Comparison of ENCODE assay signal across 11 cellular contexts in the genomic region with DNA sequence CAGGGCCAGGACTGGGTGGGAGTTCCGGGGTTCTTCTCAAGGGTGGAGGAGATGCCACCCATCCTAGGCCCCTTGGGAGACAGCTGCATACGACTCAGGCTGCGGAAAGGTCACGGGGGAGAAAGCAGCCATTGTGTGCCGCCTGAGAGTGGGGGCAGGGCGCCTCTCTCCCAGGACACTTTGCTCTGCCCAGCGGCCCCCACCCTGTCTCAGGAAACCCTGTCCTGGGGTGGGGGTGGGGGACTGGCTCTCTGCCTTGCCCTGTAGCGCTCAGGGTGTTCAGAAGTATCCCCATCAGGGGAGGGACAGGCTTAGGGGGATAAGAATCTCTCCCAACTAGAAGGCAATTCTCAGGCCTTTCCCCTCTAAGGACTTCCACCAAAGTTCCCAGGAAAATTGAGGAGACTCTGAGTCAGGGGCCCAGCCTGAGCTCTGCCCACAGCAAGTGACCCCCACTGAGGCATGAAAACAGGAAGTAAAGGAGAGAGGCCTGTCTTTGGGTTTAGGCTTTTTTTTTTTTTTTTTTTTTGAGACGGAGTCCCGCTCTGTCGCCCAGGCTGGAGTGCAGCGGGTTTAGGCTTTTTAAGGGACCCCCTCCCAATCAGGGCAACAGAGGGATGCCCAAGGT. TPM values are rescaled to one million over a fixed set of nuclear protein-coding genes. Genes with fewer than 3 reads are reported as not detected.
DNase-seq lines count a peak whose midpoint lies in the region; ATAC-seq lines count a peak whose summit lies in the region.
"Had no signal": no experiment of that assay in that cellular context is flagged by ENCODE, and none has a peak within 500 bp of the region (broad histone marks: within the 10 kb centered on the region; RNA-seq: fewer than 3 reads in every experiment).

No MANE protein-coding gene starts in this region.

- no peak for ATAC-seq in HG03571 (IDR thresholded peaks at IDR 0.05; ENCODE audit: unreplicated experiment)

- H3K36me3 Mint-ChIP-seq in activated CD4-positive, alpha-beta T cell treated with anti-CD3 and anti-CD28 coated beads, Interleukin-2, amount 10 ng/mL, durations not matched to agents 24 days and 14 days (ENCODE audit: low read depth), result peaks cover 24% of the 10 kb centered on the region

- H3K27ac ChIP-seq in layer of hippocampus (ENCODE audit: low read depth, low read length) (peak overlapping the region; percentile 85), substantia nigra (ENCODE audit: low read depth, low read length, poor library complexity, severe bottlenecking) (peak overlapping the region; percentile 99)

- peaks cover 38% of the 10 kb centered on the region for H3K4me1 Mint-ChIP-seq in activated CD4-positive, alpha-beta T cell treated with anti-CD3 and anti-CD28 coated beads, Interleukin-2, amount 10 ng/mL, durations not matched to agents 24 days and 14 days

- DNase-seq in activated CD4-positive, alpha-beta T cell treated with anti-CD3 and anti-CD28 coated beads, Interleukin-2, amount 10 ng/mL, durations not matched to agents 24 days and 14 days, result no peak
- DNase-seq in activated CD4-positive, alpha-beta T cell treated with anti-CD3 and anti-CD28 coated beads for 48 hours, result no peak
- DNase-seq in amygdala (lab: John Stamatoyannopoulos, UW), result peak in 49 of 56 donors; percentile 33 to 89 (median 71)
- peak in 48 of 49 donors; percentile 21 to 89 (median 66) for DNase-seq in substantia nigra (lab: John Stamatoyannopoulos, UW)
- no peak for DNase-seq in cerebellar nuclear complex (lab: John Stamatoyannopoulos, UW)
- DNase-seq in activated CD4-positive, CD25-positive, alpha-beta regulatory T cell treated with anti-CD3 and anti-CD28 coated beads, Interleukin-2, amount 50 U/mL, for 72 hours, result no peak
- DNase-seq: activated CD4-positive, alpha-beta T cell treated with anti-CD3 and anti-CD28 coated beads, Interleukin-2, amount 50 U/mL, for 4 hours; NCI-H2081 treated with DMSO at 0.1 percent for 48 hours had no signal

- no peaks in the 10 kb centered on the region for H3K27me3 Mint-ChIP-seq in activated CD4-positive, alpha-beta T cell treated with anti-CD3 and anti-CD28 coated beads, Interleukin-2, amount 10 ng/mL, durations not matched to agents 24 days and 14 days
- H3K27me3 Mint-ChIP-seq: type B pancreatic cell had no signal

- no peaks in the 10 kb centered on the region for H3K27me3 ChIP-seq in layer of hippocampus (ENCODE audit: control insufficient read depth, insufficient read depth, low read length)

- no peaks in the 10 kb centered on the region for H3K9me3 Mint-ChIP-seq in activated CD4-positive, alpha-beta T cell treated with anti-CD3 and anti-CD28 coated beads, Interleukin-2, amount 10 ng/mL, durations not matched to agents 24 days and 14 days
- H3K9me3 Mint-ChIP-seq: type B pancreatic cell had no signal

- intact Hi-C loops in activated CD4-positive, alpha-beta T cell treated with anti-CD3 and anti-CD28 coated beads, Interleukin-2, amount 10 ng/mL, durations not matched to agents 24 days and 14 days (cut with micrococcal nuclease), result loop anchor here (5.0 kb wide), 1 partner anchor 193 kb away; no protein-coding TSS in a partner anchor

- H3K27ac Mint-ChIP-seq in activated CD4-positive, alpha-beta T cell treated with anti-CD3 and anti-CD28 coated beads, Interleukin-2, amount 10 ng/mL, durations not matched to agents 24 days and 14 days, result peak overlapping the region; percentile 80
- H3K27ac Mint-ChIP-seq: type B pancreatic cell had no signal

- H3K4me3 Mint-ChIP-seq in activated CD4-positive, alpha-beta T cell treated with anti-CD3 and anti-CD28 coated beads, Interleukin-2, amount 10 ng/mL, durations not matched to agents 24 days and 14 days, result no peak overlapping the region
- H3K4me3 Mint-ChIP-seq: type B pancreatic cell had no signal

RNA-seq across cellular contexts. Expression of gene GIT1, which starts 4.9 kb away (rescaled TPM):
- 91.3 and 91.4 TPM in 2 replicates for total RNA-seq in activated CD4-positive, alpha-beta T cell treated with anti-CD3 and anti-CD28 coated beads, Interleukin-2, amount 10 ng/mL, durations not matched to agents 24 days and 14 days

RNA-seq across cellular contexts. Expression of gene ANKRD13B, which starts 8.4 kb away (rescaled TPM):
- 43.1 and 49.8 TPM in 2 replicates for total RNA-seq in activated CD4-positive, alpha-beta T cell treated with anti-CD3 and anti-CD28 coated beads, Interleukin-2, amount 10 ng/mL, durations not matched to agents 24 days and 14 days

RNA-seq across cellular contexts. Expression of gene TP53I13, which starts 16.1 kb away (rescaled TPM):
- 69.7 and 77.9 TPM in 2 replicates for total RNA-seq in activated CD4-positive, alpha-beta T cell treated with anti-CD3 and anti-CD28 coated beads, Interleukin-2, amount 10 ng/mL, durations not matched to agents 24 days and 14 days

RNA-seq across cellular contexts. Expression of gene ABHD15, which starts 17.7 kb away (rescaled TPM):
- total RNA-seq in activated CD4-positive, alpha-beta T cell treated with anti-CD3 and anti-CD28 coated beads, Interleukin-2, amount 10 ng/mL, durations not matched to agents 24 days and 14 days, result 20.0 and 20.1 TPM in 2 replicates

RNA-seq across cellular contexts. Expression of gene CORO6, which starts 38.1 kb away (rescaled TPM):
- 5.6 and 6.4 TPM in 2 replicates for total RNA-seq in activated CD4-positive, alpha-beta T cell treated with anti-CD3 and anti-CD28 coated beads, Interleukin-2, amount 10 ng/mL, durations not matched to agents 24 days and 14 days

Comparison
In these comparisons a context has a peak if more than half of its experiments do, and no peak if none do; other contexts are left out.
1. DNase-seq: peak in amygdala (49 of 56) and substantia nigra (48 of 49); none in activated CD4-positive, alpha-beta T cell treated with anti-CD3 and anti-CD28 coated beads, Interleukin-2, amount 10 ng/mL, durations not matched to agents 24 days and 14 days (single experiment), activated CD4-positive, alpha-beta T cell treated with anti-CD3 and anti-CD28 coated beads for 48 hours (single experiment), cerebellar nuclear complex (0 of 2) and activated CD4-positive, CD25-positive, alpha-beta regulatory T cell treated with anti-CD3 and anti-CD28 coated beads, Interleukin-2, amount 50 U/mL, for 72 hours (single experiment).